ENCODE assay signal across 1 cellular context in the genomic region with DNA sequence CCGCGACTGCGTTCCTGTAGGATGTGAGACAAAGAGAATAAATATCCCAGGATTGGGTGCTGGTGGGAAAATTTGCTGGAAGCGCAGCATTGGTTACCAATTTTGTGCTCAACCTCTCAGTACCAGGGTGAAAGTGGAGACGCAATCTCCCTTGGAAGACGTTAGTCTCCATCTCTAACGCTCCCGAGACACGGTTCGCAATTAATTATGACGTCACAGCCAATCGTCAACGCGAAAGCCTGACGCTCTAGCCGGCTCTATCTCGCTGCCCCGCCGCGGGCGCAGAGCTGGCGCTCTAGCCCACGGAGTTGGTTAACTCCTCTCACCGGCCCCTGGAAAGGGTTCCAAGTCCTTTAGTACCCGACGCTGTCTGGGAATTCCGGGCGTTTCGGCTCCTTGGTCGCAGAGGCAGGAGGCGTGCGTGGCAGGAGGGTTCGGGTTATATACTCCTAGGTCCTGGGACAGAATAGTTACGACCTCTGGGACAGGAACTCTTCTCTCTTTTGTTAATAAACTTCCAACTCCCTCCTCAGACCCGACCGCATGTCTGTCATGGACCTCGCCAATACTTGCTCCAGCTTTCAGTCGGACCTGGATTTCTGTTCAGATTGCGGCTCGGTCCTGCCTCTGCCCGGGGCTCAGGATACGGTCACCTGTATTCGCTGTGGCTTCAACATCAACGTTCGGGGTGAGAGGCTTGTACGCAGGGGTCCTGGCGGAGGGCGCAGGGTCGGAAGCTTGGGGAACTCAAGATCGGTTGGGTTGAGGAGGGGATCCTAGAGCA.
TF ChIP-seq lines count a peak whose summit lies in the region.

A gene with protein sequence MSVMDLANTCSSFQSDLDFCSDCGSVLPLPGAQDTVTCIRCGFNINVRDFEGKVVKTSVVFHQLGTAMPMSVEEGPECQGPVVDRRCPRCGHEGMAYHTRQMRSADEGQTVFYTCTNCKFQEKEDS (plus strand): TSS at position 284 of the 784 bp plus-strand sequence. CDS start 260 bp downstream, at position 544.

TF ChIP-seq in K562, 482 proteins besides CTCF, POLR2A, EP300 and RAD21 (continued from another document and continues in another):
- TF ChIP-seq, protein P1, sequence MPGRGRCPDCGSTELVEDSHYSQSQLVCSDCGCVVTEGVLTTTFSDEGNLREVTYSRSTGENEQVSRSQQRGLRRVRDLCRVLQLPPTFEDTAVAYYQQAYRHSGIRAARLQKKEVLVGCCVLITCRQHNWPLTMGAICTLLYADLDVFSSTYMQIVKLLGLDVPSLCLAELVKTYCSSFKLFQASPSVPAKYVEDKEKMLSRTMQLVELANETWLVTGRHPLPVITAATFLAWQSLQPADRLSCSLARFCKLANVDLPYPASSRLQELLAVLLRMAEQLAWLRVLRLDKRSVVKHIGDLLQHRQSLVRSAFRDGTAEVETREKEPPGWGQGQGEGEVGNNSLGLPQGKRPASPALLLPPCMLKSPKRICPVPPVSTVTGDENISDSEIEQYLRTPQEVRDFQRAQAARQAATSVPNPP (IDR thresholded peaks at IDR 0.05; ENCODE audit: borderline replicate concordance, insufficient read depth, insufficient read length), result no peak
- peak; percentile 98 for TF ChIP-seq PHF20 (IDR thresholded peaks at IDR 0.05; ENCODE audit: partially characterized antibody)
- TF ChIP-seq HDGF (IDR thresholded peaks at IDR 0.05), result no peak
- TF ChIP-seq, protein P2, sequence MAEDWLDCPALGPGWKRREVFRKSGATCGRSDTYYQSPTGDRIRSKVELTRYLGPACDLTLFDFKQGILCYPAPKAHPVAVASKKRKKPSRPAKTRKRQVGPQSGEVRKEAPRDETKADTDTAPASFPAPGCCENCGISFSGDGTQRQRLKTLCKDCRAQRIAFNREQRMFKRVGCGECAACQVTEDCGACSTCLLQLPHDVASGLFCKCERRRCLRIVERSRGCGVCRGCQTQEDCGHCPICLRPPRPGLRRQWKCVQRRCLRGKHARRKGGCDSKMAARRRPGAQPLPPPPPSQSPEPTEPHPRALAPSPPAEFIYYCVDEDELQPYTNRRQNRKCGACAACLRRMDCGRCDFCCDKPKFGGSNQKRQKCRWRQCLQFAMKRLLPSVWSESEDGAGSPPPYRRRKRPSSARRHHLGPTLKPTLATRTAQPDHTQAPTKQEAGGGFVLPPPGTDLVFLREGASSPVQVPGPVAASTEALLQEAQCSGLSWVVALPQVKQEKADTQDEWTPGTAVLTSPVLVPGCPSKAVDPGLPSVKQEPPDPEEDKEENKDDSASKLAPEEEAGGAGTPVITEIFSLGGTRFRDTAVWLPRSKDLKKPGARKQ (CRISPR knock-in tag; IDR thresholded peaks at IDR 0.05), result no peak
- no peak for TF ChIP-seq ZNF124 (CRISPR knock-in tag; IDR thresholded peaks at IDR 0.05)
- no peak for TF ChIP-seq BDP1 (IDR thresholded peaks at IDR 0.05; ENCODE audit: insufficient read depth, insufficient read length)
- peak; percentile 44; the same call in 1 of the 2 replicates for TF ChIP-seq TOE1 (IDR thresholded peaks at IDR 0.05; ENCODE audit: borderline replicate concordance)
- TF ChIP-seq TOE1 (CRISPR knock-in tag; IDR thresholded peaks at IDR 0.05; ENCODE audit: borderline replicate concordance, low read depth), result no peak; the same call in 1 of the 2 replicates
- TF ChIP-seq, protein P3, sequence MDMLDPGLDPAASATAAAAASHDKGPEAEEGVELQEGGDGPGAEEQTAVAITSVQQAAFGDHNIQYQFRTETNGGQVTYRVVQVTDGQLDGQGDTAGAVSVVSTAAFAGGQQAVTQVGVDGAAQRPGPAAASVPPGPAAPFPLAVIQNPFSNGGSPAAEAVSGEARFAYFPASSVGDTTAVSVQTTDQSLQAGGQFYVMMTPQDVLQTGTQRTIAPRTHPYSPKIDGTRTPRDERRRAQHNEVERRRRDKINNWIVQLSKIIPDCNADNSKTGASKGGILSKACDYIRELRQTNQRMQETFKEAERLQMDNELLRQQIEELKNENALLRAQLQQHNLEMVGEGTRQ (CRISPR knock-in tag; IDR thresholded peaks at IDR 0.05), result no peak
- TF ChIP-seq EGR1 (conservative IDR thresholded peaks at IDR 0.05), result no peak
- no peak for TF ChIP-seq ZNF274 (IDR thresholded peaks at IDR 0.05; ENCODE audit: borderline replicate concordance, low read depth, low read length)
- TF ChIP-seq, protein P4, sequence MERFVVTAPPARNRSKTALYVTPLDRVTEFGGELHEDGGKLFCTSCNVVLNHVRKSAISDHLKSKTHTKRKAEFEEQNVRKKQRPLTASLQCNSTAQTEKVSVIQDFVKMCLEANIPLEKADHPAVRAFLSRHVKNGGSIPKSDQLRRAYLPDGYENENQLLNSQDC (CRISPR knock-in tag; IDR thresholded peaks at IDR 0.05), result peak; percentile 20
- TF ChIP-seq NR1H2 (CRISPR knock-in tag; IDR thresholded peaks at IDR 0.05), result no peak; the same call in 1 of the 2 replicates
- peak; percentile 98 for TF ChIP-seq SNIP1 (IDR thresholded peaks at IDR 0.05; ENCODE audit: low read depth)
- TF ChIP-seq, protein P5, sequence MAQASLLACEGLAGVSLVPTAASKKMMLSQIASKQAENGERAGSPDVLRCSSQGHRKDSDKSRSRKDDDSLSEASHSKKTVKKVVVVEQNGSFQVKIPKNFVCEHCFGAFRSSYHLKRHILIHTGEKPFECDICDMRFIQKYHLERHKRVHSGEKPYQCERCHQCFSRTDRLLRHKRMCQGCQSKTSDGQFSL (CRISPR knock-in tag; IDR thresholded peaks at IDR 0.05), result no peak
- TF ChIP-seq, protein P5 (tag; IDR thresholded peaks at IDR 0.05), result no peak
- TF ChIP-seq, protein P6, sequence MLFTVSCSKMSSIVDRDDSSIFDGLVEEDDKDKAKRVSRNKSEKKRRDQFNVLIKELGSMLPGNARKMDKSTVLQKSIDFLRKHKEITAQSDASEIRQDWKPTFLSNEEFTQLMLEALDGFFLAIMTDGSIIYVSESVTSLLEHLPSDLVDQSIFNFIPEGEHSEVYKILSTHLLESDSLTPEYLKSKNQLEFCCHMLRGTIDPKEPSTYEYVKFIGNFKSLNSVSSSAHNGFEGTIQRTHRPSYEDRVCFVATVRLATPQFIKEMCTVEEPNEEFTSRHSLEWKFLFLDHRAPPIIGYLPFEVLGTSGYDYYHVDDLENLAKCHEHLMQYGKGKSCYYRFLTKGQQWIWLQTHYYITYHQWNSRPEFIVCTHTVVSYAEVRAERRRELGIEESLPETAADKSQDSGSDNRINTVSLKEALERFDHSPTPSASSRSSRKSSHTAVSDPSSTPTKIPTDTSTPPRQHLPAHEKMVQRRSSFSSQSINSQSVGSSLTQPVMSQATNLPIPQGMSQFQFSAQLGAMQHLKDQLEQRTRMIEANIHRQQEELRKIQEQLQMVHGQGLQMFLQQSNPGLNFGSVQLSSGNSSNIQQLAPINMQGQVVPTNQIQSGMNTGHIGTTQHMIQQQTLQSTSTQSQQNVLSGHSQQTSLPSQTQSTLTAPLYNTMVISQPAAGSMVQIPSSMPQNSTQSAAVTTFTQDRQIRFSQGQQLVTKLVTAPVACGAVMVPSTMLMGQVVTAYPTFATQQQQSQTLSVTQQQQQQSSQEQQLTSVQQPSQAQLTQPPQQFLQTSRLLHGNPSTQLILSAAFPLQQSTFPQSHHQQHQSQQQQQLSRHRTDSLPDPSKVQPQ (CRISPR knock-in tag; IDR thresholded peaks at IDR 0.05; ENCODE audit: borderline replicate concordance), result no peak
- TF ChIP-seq, protein P7, sequence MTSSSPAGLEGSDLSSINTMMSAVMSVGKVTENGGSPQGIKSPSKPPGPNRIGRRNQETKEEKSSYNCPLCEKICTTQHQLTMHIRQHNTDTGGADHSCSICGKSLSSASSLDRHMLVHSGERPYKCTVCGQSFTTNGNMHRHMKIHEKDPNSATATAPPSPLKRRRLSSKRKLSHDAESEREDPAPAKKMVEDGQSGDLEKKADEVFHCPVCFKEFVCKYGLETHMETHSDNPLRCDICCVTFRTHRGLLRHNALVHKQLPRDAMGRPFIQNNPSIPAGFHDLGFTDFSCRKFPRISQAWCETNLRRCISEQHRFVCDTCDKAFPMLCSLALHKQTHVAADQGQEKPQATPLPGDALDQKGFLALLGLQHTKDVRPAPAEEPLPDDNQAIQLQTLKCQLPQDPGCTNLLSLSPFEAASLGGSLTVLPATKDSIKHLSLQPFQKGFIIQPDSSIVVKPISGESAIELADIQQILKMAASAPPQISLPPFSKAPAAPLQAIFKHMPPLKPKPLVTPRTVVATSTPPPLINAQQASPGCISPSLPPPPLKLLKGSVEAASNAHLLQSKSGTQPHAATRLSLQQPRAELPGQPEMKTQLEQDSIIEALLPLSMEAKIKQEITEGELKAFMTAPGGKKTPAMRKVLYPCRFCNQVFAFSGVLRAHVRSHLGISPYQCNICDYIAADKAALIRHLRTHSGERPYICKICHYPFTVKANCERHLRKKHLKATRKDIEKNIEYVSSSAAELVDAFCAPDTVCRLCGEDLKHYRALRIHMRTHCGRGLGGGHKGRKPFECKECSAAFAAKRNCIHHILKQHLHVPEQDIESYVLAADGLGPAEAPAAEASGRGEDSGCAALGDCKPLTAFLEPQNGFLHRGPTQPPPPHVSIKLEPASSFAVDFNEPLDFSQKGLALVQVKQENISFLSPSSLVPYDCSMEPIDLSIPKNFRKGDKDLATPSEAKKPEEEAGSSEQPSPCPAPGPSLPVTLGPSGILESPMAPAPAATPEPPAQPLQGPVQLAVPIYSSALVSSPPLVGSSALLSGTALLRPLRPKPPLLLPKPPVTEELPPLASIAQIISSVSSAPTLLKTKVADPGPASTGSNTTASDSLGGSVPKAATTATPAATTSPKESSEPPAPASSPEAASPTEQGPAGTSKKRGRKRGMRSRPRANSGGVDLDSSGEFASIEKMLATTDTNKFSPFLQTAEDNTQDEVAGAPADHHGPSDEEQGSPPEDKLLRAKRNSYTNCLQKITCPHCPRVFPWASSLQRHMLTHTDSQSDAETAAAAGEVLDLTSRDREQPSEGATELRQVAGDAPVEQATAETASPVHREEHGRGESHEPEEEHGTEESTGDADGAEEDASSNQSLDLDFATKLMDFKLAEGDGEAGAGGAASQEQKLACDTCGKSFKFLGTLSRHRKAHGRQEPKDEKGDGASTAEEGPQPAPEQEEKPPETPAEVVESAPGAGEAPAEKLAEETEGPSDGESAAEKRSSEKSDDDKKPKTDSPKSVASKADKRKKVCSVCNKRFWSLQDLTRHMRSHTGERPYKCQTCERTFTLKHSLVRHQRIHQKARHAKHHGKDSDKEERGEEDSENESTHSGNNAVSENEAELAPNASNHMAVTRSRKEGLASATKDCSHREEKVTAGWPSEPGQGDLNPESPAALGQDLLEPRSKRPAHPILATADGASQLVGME (CRISPR knock-in tag; IDR thresholded peaks at IDR 0.05), result peak; percentile 8
- no peak for TF ChIP-seq PCBP1 (IDR thresholded peaks at IDR 0.05; ENCODE audit: low read depth, low read length, poor library complexity, severe bottlenecking)
- no peak for TF ChIP-seq DNMT1 (IDR thresholded peaks at IDR 0.05)
- TF ChIP-seq, protein P8, sequence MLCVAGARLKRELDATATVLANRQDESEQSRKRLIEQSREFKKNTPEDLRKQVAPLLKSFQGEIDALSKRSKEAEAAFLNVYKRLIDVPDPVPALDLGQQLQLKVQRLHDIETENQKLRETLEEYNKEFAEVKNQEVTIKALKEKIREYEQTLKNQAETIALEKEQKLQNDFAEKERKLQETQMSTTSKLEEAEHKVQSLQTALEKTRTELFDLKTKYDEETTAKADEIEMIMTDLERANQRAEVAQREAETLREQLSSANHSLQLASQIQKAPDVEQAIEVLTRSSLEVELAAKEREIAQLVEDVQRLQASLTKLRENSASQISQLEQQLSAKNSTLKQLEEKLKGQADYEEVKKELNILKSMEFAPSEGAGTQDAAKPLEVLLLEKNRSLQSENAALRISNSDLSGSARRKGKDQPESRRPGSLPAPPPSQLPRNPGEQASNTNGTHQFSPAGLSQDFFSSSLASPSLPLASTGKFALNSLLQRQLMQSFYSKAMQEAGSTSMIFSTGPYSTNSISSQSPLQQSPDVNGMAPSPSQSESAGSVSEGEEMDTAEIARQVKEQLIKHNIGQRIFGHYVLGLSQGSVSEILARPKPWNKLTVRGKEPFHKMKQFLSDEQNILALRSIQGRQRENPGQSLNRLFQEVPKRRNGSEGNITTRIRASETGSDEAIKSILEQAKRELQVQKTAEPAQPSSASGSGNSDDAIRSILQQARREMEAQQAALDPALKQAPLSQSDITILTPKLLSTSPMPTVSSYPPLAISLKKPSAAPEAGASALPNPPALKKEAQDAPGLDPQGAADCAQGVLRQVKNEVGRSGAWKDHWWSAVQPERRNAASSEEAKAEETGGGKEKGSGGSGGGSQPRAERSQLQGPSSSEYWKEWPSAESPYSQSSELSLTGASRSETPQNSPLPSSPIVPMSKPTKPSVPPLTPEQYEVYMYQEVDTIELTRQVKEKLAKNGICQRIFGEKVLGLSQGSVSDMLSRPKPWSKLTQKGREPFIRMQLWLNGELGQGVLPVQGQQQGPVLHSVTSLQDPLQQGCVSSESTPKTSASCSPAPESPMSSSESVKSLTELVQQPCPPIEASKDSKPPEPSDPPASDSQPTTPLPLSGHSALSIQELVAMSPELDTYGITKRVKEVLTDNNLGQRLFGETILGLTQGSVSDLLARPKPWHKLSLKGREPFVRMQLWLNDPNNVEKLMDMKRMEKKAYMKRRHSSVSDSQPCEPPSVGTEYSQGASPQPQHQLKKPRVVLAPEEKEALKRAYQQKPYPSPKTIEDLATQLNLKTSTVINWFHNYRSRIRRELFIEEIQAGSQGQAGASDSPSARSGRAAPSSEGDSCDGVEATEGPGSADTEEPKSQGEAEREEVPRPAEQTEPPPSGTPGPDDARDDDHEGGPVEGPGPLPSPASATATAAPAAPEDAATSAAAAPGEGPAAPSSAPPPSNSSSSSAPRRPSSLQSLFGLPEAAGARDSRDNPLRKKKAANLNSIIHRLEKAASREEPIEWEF (CRISPR knock-in tag; IDR thresholded peaks at IDR 0.05), result no peak
- TF ChIP-seq, protein P9, sequence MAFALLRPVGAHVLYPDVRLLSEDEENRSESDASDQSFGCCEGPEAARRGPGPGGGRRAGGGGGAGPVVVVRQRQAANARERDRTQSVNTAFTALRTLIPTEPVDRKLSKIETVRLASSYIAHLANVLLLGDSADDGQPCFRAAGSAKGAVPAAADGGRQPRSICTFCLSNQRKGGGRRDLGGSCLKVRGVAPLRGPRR (CRISPR knock-in tag; IDR thresholded peaks at IDR 0.05), result no peak
- TF ChIP-seq, protein P10, sequence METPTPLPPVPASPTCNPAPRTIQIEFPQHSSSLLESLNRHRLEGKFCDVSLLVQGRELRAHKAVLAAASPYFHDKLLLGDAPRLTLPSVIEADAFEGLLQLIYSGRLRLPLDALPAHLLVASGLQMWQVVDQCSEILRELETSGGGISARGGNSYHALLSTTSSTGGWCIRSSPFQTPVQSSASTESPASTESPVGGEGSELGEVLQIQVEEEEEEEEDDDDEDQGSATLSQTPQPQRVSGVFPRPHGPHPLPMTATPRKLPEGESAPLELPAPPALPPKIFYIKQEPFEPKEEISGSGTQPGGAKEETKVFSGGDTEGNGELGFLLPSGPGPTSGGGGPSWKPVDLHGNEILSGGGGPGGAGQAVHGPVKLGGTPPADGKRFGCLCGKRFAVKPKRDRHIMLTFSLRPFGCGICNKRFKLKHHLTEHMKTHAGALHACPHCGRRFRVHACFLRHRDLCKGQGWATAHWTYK (CRISPR knock-in tag; IDR thresholded peaks at IDR 0.05), result no peak
- no peak for TF ChIP-seq ZNF79 (CRISPR knock-in tag; IDR thresholded peaks at IDR 0.05; ENCODE audit: low read depth)
- TF ChIP-seq FOSL1 (tag; conservative IDR thresholded peaks at IDR 0.05), result peak; percentile 69
- TF ChIP-seq TAF9B (IDR thresholded peaks at IDR 0.05; ENCODE audit: partially characterized antibody), result peak; percentile 94
- peak; percentile 92 for TF ChIP-seq SUPT5H (IDR thresholded peaks at IDR 0.05)
- TF ChIP-seq, protein P11, sequence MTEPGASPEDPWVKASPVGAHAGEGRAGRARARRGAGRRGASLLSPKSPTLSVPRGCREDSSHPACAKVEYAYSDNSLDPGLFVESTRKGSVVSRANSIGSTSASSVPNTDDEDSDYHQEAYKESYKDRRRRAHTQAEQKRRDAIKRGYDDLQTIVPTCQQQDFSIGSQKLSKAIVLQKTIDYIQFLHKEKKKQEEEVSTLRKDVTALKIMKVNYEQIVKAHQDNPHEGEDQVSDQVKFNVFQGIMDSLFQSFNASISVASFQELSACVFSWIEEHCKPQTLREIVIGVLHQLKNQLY (CRISPR knock-in tag; conservative IDR thresholded peaks at IDR 0.05), result no peak
